In the genomic region with DNA sequence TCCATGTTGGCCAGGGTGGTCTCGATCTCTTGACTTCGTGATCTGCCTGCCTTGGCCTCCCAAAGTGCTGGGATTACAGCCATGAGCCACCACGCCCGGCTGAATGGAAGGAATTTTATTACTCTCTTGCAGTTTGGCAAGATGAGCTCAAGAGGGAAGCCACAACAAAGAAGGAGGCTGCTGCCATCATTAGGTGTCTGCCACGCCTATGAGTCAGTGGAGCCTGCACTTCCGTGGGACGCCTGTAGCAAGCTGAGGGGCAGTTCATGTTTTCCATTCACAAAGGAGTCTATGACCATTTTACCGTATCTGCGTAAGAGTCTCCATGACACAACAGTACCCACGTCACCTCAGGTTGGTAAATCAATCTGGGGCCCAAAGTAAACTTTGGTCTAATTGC, we compare ENCODE assay signal across 10 cellular contexts.
A peak's percentile ranks its signal among the peaks of the same experiment; 100 is the strongest.
DNase-seq lines count a peak whose midpoint lies in the region; ATAC-seq and TF ChIP-seq lines count a peak whose summit lies in the region.
"Had no signal": no experiment of that assay in that cellular context is flagged by ENCODE, and none has a peak within 500 bp of the region (broad histone marks: within the 10 kb centered on the region; RNA-seq: fewer than 3 reads in every experiment).

No MANE protein-coding gene starts in this region.

- H4K20me1 ChIP-seq in DOHH2 (ENCODE audit: control insufficient read depth, insufficient read depth, low read depth, low read length): no peaks in the 10 kb centered on the region

- 0 out of 2 replicates have a peak overlapping the region, but pooled peaks have one; percentile 26 for H3K27ac ChIP-seq in DOHH2 (ENCODE audit: low read depth, low read length)
- H3K27ac ChIP-seq: lower lobe of right lung, SJCRH30 had no signal

- no peaks in the 10 kb centered on the region for H3K9me3 ChIP-seq in DOHH2 (ENCODE audit: control insufficient read depth, insufficient read depth, low read length)
- H3K9me3 ChIP-seq: lower lobe of right lung, SJCRH30 had no signal

- peak; percentile 15 for TF ChIP-seq CTCF in DOHH2 (IDR thresholded peaks at IDR 0.05; ENCODE audit: low read depth, low read length, poor library complexity, severe bottlenecking)

- peaks cover 78% of the 10 kb centered on the region for H3K4me1 ChIP-seq in DOHH2 (ENCODE audit: control insufficient read depth, low read length)
- H3K4me1 ChIP-seq: lower lobe of right lung, SJCRH30 had no signal

- no peaks in the 10 kb centered on the region for H3K79me2 ChIP-seq in DOHH2 (ENCODE audit: control insufficient read depth, low read length)

- ATAC-seq in HG02678 (IDR thresholded peaks at IDR 0.05; ENCODE audit: unreplicated experiment) (no peak), HG02623 (IDR thresholded peaks at IDR 0.05; ENCODE audit: unreplicated experiment) (no peak)

- H3K4me3 ChIP-seq in DOHH2 (ENCODE audit: low read length): peak overlapping the region; percentile 25; the same call in 1 of the 2 replicates
- H3K4me3 ChIP-seq: lower lobe of right lung, SJCRH30 had no signal

- H3K9me2 ChIP-seq in DOHH2 (replicated peaks; ENCODE audit: control insufficient read depth, low read length): no peaks in the 10 kb centered on the region

- peak overlapping the region; percentile 52 for H3K4me2 ChIP-seq in DOHH2 (ENCODE audit: low read length)

- H3F3A ChIP-seq in DOHH2 (ENCODE audit: control insufficient read depth, insufficient read depth): peaks cover 3% of the 10 kb centered on the region

- H3K27me3 ChIP-seq in DOHH2 (ENCODE audit: control insufficient read depth, low read length): no peaks in the 10 kb centered on the region
- H3K27me3 ChIP-seq: SJCRH30 had no signal

- H3K36me3 ChIP-seq in DOHH2 (ENCODE audit: control insufficient read depth, low read length): no peaks in the 10 kb centered on the region
- H3K36me3 ChIP-seq: lower lobe of right lung, SJCRH30 had no signal

- intact Hi-C loops in posterior cingulate gyrus (cut with DNase I): no loop called here

- DNase-seq in SW480 (ENCODE audit: low spot score) (peak; percentile 79), posterior cingulate gyrus (no peak), epidermal melanocyte (ENCODE audit: insufficient read length, low spot score) (no peak)
- DNase-seq in activated naive CD4-positive, alpha-beta T cell treated with anti-CD3 and anti-CD28 coated beads, Interleukin-2, amount 50 U/mL, for 16 hours: peak; percentile 83
- DNase-seq in stimulated activated CD4-positive, alpha-beta T cell treated with anti-CD3 and anti-CD28 coated beads, Interleukin-15, amount 100 ng/mL, for 48 hours (ENCODE audit: low read depth in 2 of 2): peak; percentile 83 to 88
- DNase-seq: lower lobe of right lung, SJCRH30 had no signal

Comparison
In these comparisons a context has a peak if more than half of its experiments do, and no peak if none do; other contexts are left out.
1. DNase-seq: peak in SW480 (single experiment), activated naive CD4-positive, alpha-beta T cell treated with anti-CD3 and anti-CD28 coated beads, Interleukin-2, amount 50 U/mL, for 16 hours (single experiment) and stimulated activated CD4-positive, alpha-beta T cell treated with anti-CD3 and anti-CD28 coated beads, Interleukin-15, amount 100 ng/mL, for 48 hours (2 of 2); none in posterior cingulate gyrus (0 of 10) and epidermal melanocyte (single experiment).